Comparison of ENCODE assay signal across 10 cellular contexts in the genomic region with DNA sequence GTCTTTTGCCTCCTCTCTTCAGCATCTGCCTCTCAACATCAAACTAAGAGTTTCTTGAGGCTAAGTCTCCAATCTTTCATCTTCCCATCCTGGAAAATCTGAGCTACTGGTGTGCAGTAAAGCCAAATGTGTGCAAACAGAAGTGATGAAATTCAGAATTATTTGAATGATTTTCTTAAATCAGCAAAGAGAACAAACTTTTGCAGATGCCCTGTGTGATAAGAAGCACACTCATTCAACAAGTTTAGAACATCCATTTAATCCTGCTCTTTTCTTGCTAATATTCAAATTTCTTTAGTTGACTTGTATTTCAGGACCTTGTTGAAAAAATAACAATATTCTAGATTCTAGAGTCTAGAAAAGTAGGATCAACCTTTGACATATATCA.
DNase-seq lines count a peak whose midpoint lies in the region; ATAC-seq lines count a peak whose summit lies in the region.
"Had no signal": no experiment of that assay in that cellular context is flagged by ENCODE, and none has a peak within 500 bp of the region (broad histone marks: within the 10 kb centered on the region; RNA-seq: fewer than 3 reads in every experiment).

No MANE protein-coding gene starts in this region.

- peaks cover 6% of the 10 kb centered on the region for H3K9me3 Mint-ChIP-seq in activated naive CD8-positive, alpha-beta T cell (ENCODE audit: low read depth)

- ATAC-seq in GM18502 (IDR thresholded peaks at IDR 0.05; ENCODE audit: poor library complexity, unreplicated experiment) = peak; percentile 41
- ATAC-seq in GM19467 (IDR thresholded peaks at IDR 0.05; ENCODE audit: unreplicated experiment) = peak; percentile 13
- ATAC-seq in HG03095 (IDR thresholded peaks at IDR 0.05; ENCODE audit: unreplicated experiment) = peak; percentile 21
- ATAC-seq in sciatic nerve = no peak

- peaks cover 52% of the 10 kb centered on the region for H3K4me1 Mint-ChIP-seq in activated naive CD8-positive, alpha-beta T cell (ENCODE audit: low read depth)

- peak overlapping the region; percentile 98 for H3K27ac Mint-ChIP-seq in activated naive CD8-positive, alpha-beta T cell
- H3K27ac Mint-ChIP-seq: HFFc6, progenitor cell of endocrine pancreas had no signal

- peak overlapping the region; percentile 61 for H3K4me3 Mint-ChIP-seq in activated naive CD8-positive, alpha-beta T cell
- H3K4me3 Mint-ChIP-seq: HFFc6 had no signal

- peaks cover 7% of the 10 kb centered on the region for H3K36me3 Mint-ChIP-seq in activated naive CD8-positive, alpha-beta T cell

- intact Hi-C loops in sciatic nerve (cut with DNase I) = no loop called here

- H3K27me3 Mint-ChIP-seq in activated naive CD8-positive, alpha-beta T cell = no peaks in the 10 kb centered on the region
- H3K27me3 Mint-ChIP-seq: progenitor cell of endocrine pancreas had no signal

- DNase-seq in NCI-H2107 treated with DMSO at 0.1 percent for 48 hours (lab: John Stamatoyannopoulos, UW; ENCODE audit: unreplicated experiment) (no peak), COR-L47 (lab: John Stamatoyannopoulos, UW) (no peak), NCI-H1436 treated with DMSO at 0.1 percent for 48 hours (lab: John Stamatoyannopoulos, UW) (no peak), sciatic nerve (ENCODE audit: low spot score) (no peak)
